In genomic region chr20:47356526-47357295, GRCh38 we compare ENCODE assay signal across 1 cellular context.
TF ChIP-seq lines count a peak whose summit lies in the region.

Gene ZMYND8, minus strand, starts transcription at chr20:47356699. Its CDS starts 29 bp downstream, at chr20:47356670.

TF ChIP-seq in HepG2, 621 proteins besides CTCF, POLR2A, EP300 and RAD21 (continued from another document and continues in another):
- peak; percentile 80 for TF ChIP-seq KIAA2018 (CRISPR knock-in tag; IDR thresholded peaks at IDR 0.05; ENCODE audit: borderline replicate concordance)
- no peak; the same call in 1 of the 2 replicates for TF ChIP-seq ZC3H13 (CRISPR knock-in tag; IDR thresholded peaks at IDR 0.05)
- TF ChIP-seq TAF15 (IDR thresholded peaks at IDR 0.05; ENCODE audit: low read depth, low read length, poor library complexity, severe bottlenecking), result no peak
- TF ChIP-seq DPF2 (CRISPR knock-in tag; IDR thresholded peaks at IDR 0.05; ENCODE audit: borderline replicate concordance, low read depth), result no peak
- TF ChIP-seq SOX6 (IDR thresholded peaks at IDR 0.05), result no peak
- peak; percentile 63; the same call in 1 of the 2 replicates for TF ChIP-seq SOX6 (CRISPR knock-in tag; IDR thresholded peaks at IDR 0.05)
- peak; percentile 28 for TF ChIP-seq ZNF772 (CRISPR knock-in tag; IDR thresholded peaks at IDR 0.05)
- no peak for TF ChIP-seq ZFP36L2 (CRISPR knock-in tag; IDR thresholded peaks at IDR 0.05)
- TF ChIP-seq ZSCAN25 (CRISPR knock-in tag; IDR thresholded peaks at IDR 0.05), result no peak; the same call in 1 of the 2 replicates
- TF ChIP-seq CBX1 (IDR thresholded peaks at IDR 0.05; ENCODE audit: low read depth), result no peak
- no peak; the same call in 1 of the 2 replicates for TF ChIP-seq ZBTB43 (CRISPR knock-in tag; conservative IDR thresholded peaks at IDR 0.05)
- no peak for TF ChIP-seq ZSCAN29 (CRISPR knock-in tag; conservative IDR thresholded peaks at IDR 0.05)
- TF ChIP-seq ZHX2 (IDR thresholded peaks at IDR 0.05; ENCODE audit: low read depth), result no peak
- TF ChIP-seq ZHX2 (CRISPR knock-in tag; IDR thresholded peaks at IDR 0.05; ENCODE audit: borderline replicate concordance), result no peak
- TF ChIP-seq ZNF30 (CRISPR knock-in tag; IDR thresholded peaks at IDR 0.05), result no peak
- peak; percentile 56 for TF ChIP-seq PHF5A (CRISPR knock-in tag; IDR thresholded peaks at IDR 0.05; ENCODE audit: low read depth, unreplicated experiment)
- no peak for TF ChIP-seq MAFF (IDR thresholded peaks at IDR 0.05; ENCODE audit: low read depth, low read length)
- no peak; the same call in 1 of the 2 replicates for TF ChIP-seq ZNF703 (CRISPR knock-in tag; IDR thresholded peaks at IDR 0.05; ENCODE audit: borderline replicate concordance)
- no peak for TF ChIP-seq KLF15 (CRISPR knock-in tag; IDR thresholded peaks at IDR 0.05; ENCODE audit: borderline replicate concordance)
- TF ChIP-seq ZBTB7A (CRISPR knock-in tag; IDR thresholded peaks at IDR 0.05), result no peak
- TF ChIP-seq ZBTB38 (CRISPR knock-in tag; IDR thresholded peaks at IDR 0.05), result no peak
- TF ChIP-seq IKZF5 (CRISPR knock-in tag; IDR thresholded peaks at IDR 0.05), result no peak
- TF ChIP-seq, protein P1, sequence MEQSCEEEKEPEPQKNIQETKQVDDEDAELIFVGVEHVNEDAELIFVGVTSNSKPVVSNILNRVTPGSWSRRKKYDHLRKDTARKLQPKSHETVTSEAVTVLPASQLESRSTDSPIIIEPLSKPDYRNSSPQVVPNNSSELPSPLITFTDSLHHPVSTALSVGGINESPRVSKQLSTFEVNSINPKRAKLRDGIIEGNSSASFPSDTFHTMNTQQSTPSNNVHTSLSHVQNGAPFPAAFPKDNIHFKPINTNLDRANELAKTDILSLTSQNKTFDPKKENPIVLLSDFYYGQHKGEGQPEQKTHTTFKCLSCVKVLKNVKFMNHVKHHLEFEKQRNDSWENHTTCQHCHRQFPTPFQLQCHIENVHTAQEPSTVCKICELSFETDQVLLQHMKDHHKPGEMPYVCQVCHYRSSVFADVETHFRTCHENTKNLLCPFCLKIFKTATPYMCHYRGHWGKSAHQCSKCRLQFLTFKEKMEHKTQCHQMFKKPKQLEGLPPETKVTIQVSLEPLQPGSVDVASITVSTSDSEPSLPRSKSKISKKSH (CRISPR knock-in tag; IDR thresholded peaks at IDR 0.05; ENCODE audit: borderline replicate concordance), result no peak; the same call in 1 of the 2 replicates
- TF ChIP-seq, protein P2, sequence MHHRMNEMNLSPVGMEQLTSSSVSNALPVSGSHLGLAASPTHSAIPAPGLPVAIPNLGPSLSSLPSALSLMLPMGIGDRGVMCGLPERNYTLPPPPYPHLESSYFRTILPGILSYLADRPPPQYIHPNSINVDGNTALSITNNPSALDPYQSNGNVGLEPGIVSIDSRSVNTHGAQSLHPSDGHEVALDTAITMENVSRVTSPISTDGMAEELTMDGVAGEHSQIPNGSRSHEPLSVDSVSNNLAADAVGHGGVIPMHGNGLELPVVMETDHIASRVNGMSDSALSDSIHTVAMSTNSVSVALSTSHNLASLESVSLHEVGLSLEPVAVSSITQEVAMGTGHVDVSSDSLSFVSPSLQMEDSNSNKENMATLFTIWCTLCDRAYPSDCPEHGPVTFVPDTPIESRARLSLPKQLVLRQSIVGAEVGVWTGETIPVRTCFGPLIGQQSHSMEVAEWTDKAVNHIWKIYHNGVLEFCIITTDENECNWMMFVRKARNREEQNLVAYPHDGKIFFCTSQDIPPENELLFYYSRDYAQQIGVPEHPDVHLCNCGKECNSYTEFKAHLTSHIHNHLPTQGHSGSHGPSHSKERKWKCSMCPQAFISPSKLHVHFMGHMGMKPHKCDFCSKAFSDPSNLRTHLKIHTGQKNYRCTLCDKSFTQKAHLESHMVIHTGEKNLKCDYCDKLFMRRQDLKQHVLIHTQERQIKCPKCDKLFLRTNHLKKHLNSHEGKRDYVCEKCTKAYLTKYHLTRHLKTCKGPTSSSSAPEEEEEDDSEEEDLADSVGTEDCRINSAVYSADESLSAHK (CRISPR knock-in tag; IDR thresholded peaks at IDR 0.05; ENCODE audit: borderline replicate concordance), result no peak
- TF ChIP-seq ELF4 (CRISPR knock-in tag; IDR thresholded peaks at IDR 0.05; ENCODE audit: borderline replicate concordance), result no peak; the same call in 1 of the 2 replicates
- no peak; the same call in 1 of the 2 replicates for TF ChIP-seq KDM6A (CRISPR knock-in tag; IDR thresholded peaks at IDR 0.05; ENCODE audit: low read depth)
- no peak for TF ChIP-seq HMG20B (CRISPR knock-in tag; conservative IDR thresholded peaks at IDR 0.05)
- no peak for TF ChIP-seq ZNF607 (CRISPR knock-in tag; IDR thresholded peaks at IDR 0.05; ENCODE audit: borderline replicate concordance)
- TF ChIP-seq TCF7 (IDR thresholded peaks at IDR 0.05; ENCODE audit: low read depth), result no peak
- no peak for TF ChIP-seq ZBTB14 (CRISPR knock-in tag; IDR thresholded peaks at IDR 0.05)
- no peak for TF ChIP-seq ZNF563 (CRISPR knock-in tag; IDR thresholded peaks at IDR 0.05)
- no peak for TF ChIP-seq ZNF33B (CRISPR knock-in tag; IDR thresholded peaks at IDR 0.05)
- no peak for TF ChIP-seq THYN1 (CRISPR knock-in tag; IDR thresholded peaks at IDR 0.05; ENCODE audit: borderline replicate concordance, low read depth)
- no peak; the same call in 1 of the 2 replicates for TF ChIP-seq KAT7 (CRISPR knock-in tag; IDR thresholded peaks at IDR 0.05; ENCODE audit: borderline replicate concordance)
- TF ChIP-seq DNMT3B (CRISPR knock-in tag; conservative IDR thresholded peaks at IDR 0.05), result peak; percentile 90; the same call in 1 of the 2 replicates
- TF ChIP-seq ATF4 (CRISPR knock-in tag; IDR thresholded peaks at IDR 0.05), result peak in 1 of 2 experiments; percentile 52; a peak in 1 of 4 replicates
- no peak for TF ChIP-seq TOE1 (CRISPR knock-in tag; IDR thresholded peaks at IDR 0.05)
- no peak; the same call in 1 of the 2 replicates for TF ChIP-seq ZNF256 (CRISPR knock-in tag; conservative IDR thresholded peaks at IDR 0.05)
